Comparison of ENCODE assay signal across 8 cellular contexts in genomic region chr10:72694476-72695369, GRCh38. TPM values are rescaled to one million over a fixed set of nuclear protein-coding genes. Genes with fewer than 3 reads are reported as not detected.
DNase-seq lines count a peak whose midpoint lies in the region; ATAC-seq, FAIRE-seq and TF ChIP-seq lines count a peak whose summit lies in the region.

No MANE protein-coding gene starts in this region.

- H3K4me3 Mint-ChIP-seq in Calu3 (ENCODE audit: low read depth, unreplicated experiment): peak overlapping the region; percentile 84

- peaks cover 60% of the 10 kb centered on the region for H3K79me2 ChIP-seq in HepG2 (ENCODE audit: insufficient read depth, low read length)

- CTCF ChIA-PET in Calu3 (lab: Charles Lee): interaction anchor here (1.0 to 3.9 kb wide), 4 partner anchors 21 to 140 kb away, joined by 3 to 26 read pairs (median 4); no protein-coding TSS in a partner anchor
- CTCF ChIA-PET in HepG2 (lab: Yijun Ruan, JAX; ENCODE audit: low intra/inter-chr PET ratio, low total read pairs): interaction anchor here (1.3 kb wide), 1 partner anchor 139 kb away, joined by 8 read pairs; no protein-coding TSS in a partner anchor

- TF ChIP-seq POLR2A in HepG2 (IDR thresholded peaks at IDR 0.05; ENCODE audit: insufficient read depth in 1 of 2, low read depth in 2 of 2, low read length in 2 of 2): no peak

- WGBS in HepG2 (ENCODE audit: low lambda C conversion rate): 65% methylated on average over 6 of the region's 6 CpGs

- peak overlapping the region; percentile 60 for H3K27ac Mint-ChIP-seq in Calu3 (ENCODE audit: unreplicated experiment)

- TF ChIP-seq CTCF in Calu3 (IDR thresholded peaks at IDR 0.05; ENCODE audit: unreplicated experiment) (peak; percentile 41), WI38 (IDR thresholded peaks at IDR 0.05; ENCODE audit: low read depth, low read length) (peak; percentile 28; the same call in 1 of the 2 replicates), HepG2 (CRISPR knock-in tag; IDR thresholded peaks at IDR 0.05) (peak; percentile 71)

- in situ Hi-C loops in HepG2 (cut with HindIII; ENCODE audit: extremely low pct_ligation_motif_present, low pct_unique_long_range_greater_than_20kb): loop anchor here (5.0 kb wide), 2 partner anchors 138 to 327 kb away; no protein-coding TSS in a partner anchor

- ATAC-seq in HepG2 (peak; percentile 24; the same call in 1 of the 3 replicates), GM18909 (IDR thresholded peaks at IDR 0.05; ENCODE audit: poor library complexity, unreplicated experiment) (no peak)

- intact Hi-C loops in Calu3 (cut with micrococcal nuclease; ENCODE audit: unreplicated experiment) (loop anchor here (1.0 to 10.0 kb wide), 4 partner anchors 130 to 332 kb away; no protein-coding TSS in a partner anchor), HepG2 (cut with micrococcal nuclease; ENCODE audit: unreplicated experiment) (loop anchor here (1.0 to 5.0 kb wide), 2 partner anchors 140 to 183 kb away; no protein-coding TSS in a partner anchor)

- H3K4me1 ChIP-seq in HepG2 (ENCODE audit: insufficient read depth, low read length): peaks cover 46% of the 10 kb centered on the region

- peak overlapping the region; percentile 96 for H3K4me2 ChIP-seq in HepG2 (ENCODE audit: low read depth, low read length)

- H3K4me1 Mint-ChIP-seq in Calu3 (ENCODE audit: low read depth, unreplicated experiment): peaks cover 41% of the 10 kb centered on the region

- peaks cover 27% of the 10 kb centered on the region for H3K36me3 Mint-ChIP-seq in Calu3 (ENCODE audit: insufficient read depth, unreplicated experiment)

- FAIRE-seq in HepG2 (lab: Jason Lieb, UNC): peak; percentile 66

- peak; percentile 37 for DNase-seq in Calu3
- DNase-seq in HT1080 (ENCODE audit: low read depth): peak; percentile 26
- DNase-seq in HepG2 (ENCODE audit: low spot score): peak; percentile 42
- DNase-seq in GM19238 (ENCODE audit: insufficient read length, low spot score): no peak
- no peak for DNase-seq in activated T-cell treated with anti-CD3 and anti-CD28 coated beads for 4 hours
- DNase-seq in activated naive CD4-positive, alpha-beta T cell treated with anti-CD3 and anti-CD28 coated beads, Interleukin-2, amount 50 U/mL, for 16 hours: no peak

- no peaks in the 10 kb centered on the region for H3K9me3 Mint-ChIP-seq in Calu3 (ENCODE audit: low read depth, unreplicated experiment)

- TF ChIP-seq EP300 in HepG2 (IDR thresholded peaks at IDR 0.05; ENCODE audit: low read depth in 2 of 2, low read length in 2 of 2): no peak
- no peak for TF ChIP-seq EP300 in HepG2 (CRISPR knock-in tag; IDR thresholded peaks at IDR 0.05; ENCODE audit: borderline replicate concordance)

- H3K9me3 ChIP-seq in HepG2 (ENCODE audit: low read length): no peaks in the 10 kb centered on the region

- TF ChIP-seq RAD21 in HepG2 (CRISPR knock-in tag; IDR thresholded peaks at IDR 0.05): peak; percentile 47

- H3K9ac ChIP-seq in HepG2 (ENCODE audit: insufficient read depth, low read depth, low read length): no peak overlapping the region

- POLR2A ChIA-PET in HepG2 (lab: Yijun Ruan, JAX): no interaction called here

- no peak overlapping the region for H2AFZ ChIP-seq in HepG2 (ENCODE audit: low read length)

- H4K20me1 ChIP-seq in HepG2 (ENCODE audit: insufficient read depth, low read length): peaks cover 7% of the 10 kb centered on the region; the same call in 1 of the 2 replicates

- H3K27ac ChIP-seq in HepG2 (ENCODE audit: extremely low read length, insufficient read depth, low read length): no peak overlapping the region

- no peaks in the 10 kb centered on the region for H3K27me3 Mint-ChIP-seq in Calu3 (ENCODE audit: unreplicated experiment)

- BruUV-seq in Calu3 (replicated peaks; lab: Mats Ljungman, UMichigan) (no TSS peak), HepG2 (replicated peaks; lab: Mats Ljungman, UMichigan) (no TSS peak)

- no peaks in the 10 kb centered on the region; a peak in 1 of 5 replicates for H3K36me3 ChIP-seq in HepG2 (replicated peaks in 1 of 2; ENCODE audit: control insufficient read depth in 1 of 2, insufficient read depth in 2 of 2, low read length in 2 of 2)

- H3K4me3 ChIP-seq in WI38 (ENCODE audit: low read depth, low read length) (no peak overlapping the region), HepG2 (replicated peaks in 1 of 3; ENCODE audit: insufficient read depth in 1 of 3, low read depth in 2 of 3, low read length in 3 of 3) (no peak overlapping the region; a peak in 1 of 6 replicates)

- no peaks in the 10 kb centered on the region; a peak in 1 of 5 replicates for H3K27me3 ChIP-seq in HepG2 (ENCODE audit: control insufficient read depth in 1 of 2, insufficient read depth in 2 of 2, low read length in 2 of 2)

TF ChIP-seq in HepG2, 621 proteins besides CTCF, POLR2A, EP300 and RAD21 (continues in another document):
- TF ChIP-seq GABPB1 (CRISPR knock-in tag; IDR thresholded peaks at IDR 0.05) (no peak), TAF1 (CRISPR knock-in tag; IDR thresholded peaks at IDR 0.05) (0 out of 2 replicates have a peak, but pooled peaks have one; percentile 8), NAIF1 (CRISPR knock-in tag; IDR thresholded peaks at IDR 0.05; ENCODE audit: borderline replicate concordance) (no peak), ZNF790 (CRISPR knock-in tag; IDR thresholded peaks at IDR 0.05; ENCODE audit: borderline replicate concordance) (no peak), ZNF337 (CRISPR knock-in tag; IDR thresholded peaks at IDR 0.05; ENCODE audit: borderline replicate concordance, low read depth) (no peak), SMC3 (IDR thresholded peaks at IDR 0.05; ENCODE audit: low read length) (peak; percentile 69), SP4 (CRISPR knock-in tag; IDR thresholded peaks at IDR 0.05) (no peak), TEAD3 (CRISPR knock-in tag; optimal IDR thresholded peaks at IDR 0.05; ENCODE audit: borderline replicate concordance) (peak; percentile 22), STAG1 (CRISPR knock-in tag; IDR thresholded peaks at IDR 0.05) (peak; percentile 63), PITX1 (CRISPR knock-in tag; IDR thresholded peaks at IDR 0.05) (no peak), ASH2L (IDR thresholded peaks at IDR 0.05; ENCODE audit: insufficient read length, low read depth, low read length) (peak; percentile 28), ZNF547 (CRISPR knock-in tag; IDR thresholded peaks at IDR 0.05) (no peak), SIX4 (CRISPR knock-in tag; IDR thresholded peaks at IDR 0.05) (no peak), ZNF317 (CRISPR knock-in tag; IDR thresholded peaks at IDR 0.05) (0 out of 2 replicates have a peak, but pooled peaks have one; percentile 26), ZNF101 (CRISPR knock-in tag; IDR thresholded peaks at IDR 0.05; ENCODE audit: borderline replicate concordance, low read depth) (no peak)
- TF ChIP-seq, protein P1, sequence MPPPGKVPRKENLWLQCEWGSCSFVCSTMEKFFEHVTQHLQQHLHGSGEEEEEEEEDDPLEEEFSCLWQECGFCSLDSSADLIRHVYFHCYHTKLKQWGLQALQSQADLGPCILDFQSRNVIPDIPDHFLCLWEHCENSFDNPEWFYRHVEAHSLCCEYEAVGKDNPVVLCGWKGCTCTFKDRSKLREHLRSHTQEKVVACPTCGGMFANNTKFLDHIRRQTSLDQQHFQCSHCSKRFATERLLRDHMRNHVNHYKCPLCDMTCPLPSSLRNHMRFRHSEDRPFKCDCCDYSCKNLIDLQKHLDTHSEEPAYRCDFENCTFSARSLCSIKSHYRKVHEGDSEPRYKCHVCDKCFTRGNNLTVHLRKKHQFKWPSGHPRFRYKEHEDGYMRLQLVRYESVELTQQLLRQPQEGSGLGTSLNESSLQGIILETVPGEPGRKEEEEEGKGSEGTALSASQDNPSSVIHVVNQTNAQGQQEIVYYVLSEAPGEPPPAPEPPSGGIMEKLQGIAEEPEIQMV (CRISPR knock-in tag; IDR thresholded peaks at IDR 0.05; ENCODE audit: low read depth): no peak

RNA-seq across cellular contexts. Expression of gene MCU, which starts 2.8 kb away (rescaled TPM):
- 70.2 and 96.6 TPM in 2 replicates for total RNA-seq in Calu3 (2022)
- total RNA-seq in HT1080 (2014; rRNA removed; shearing (Covaris generic)): 23.8 and 26.7 TPM in 2 replicates
- polyA plus RNA-seq in HT1080 (2015; cell fraction: cytosol; rRNA removed): 30.4 and 36.5 TPM in 2 replicates
- polyA plus RNA-seq in HT1080 (2015; cell fraction: nucleus; rRNA removed): 35.9 and 36.4 TPM in 2 replicates
- total RNA-seq in HepG2 (2016; rRNA removed; fragmentation: Illumina TruSeq; extraction: Trizol): 25.9 and 28.7 TPM in 2 replicates
- total RNA-seq in HepG2 (2016; cell fraction: cytosol; rRNA removed; fragmentation: Illumina TruSeq; extraction: Trizol; ENCODE audit: low read depth): 6.8 and 8.5 TPM in 2 replicates
- total RNA-seq in HepG2 (2016; cell fraction: insoluble cytoplasmic fraction; rRNA removed; fragmentation: Illumina TruSeq; extraction: Trizol): 23.0 and 32.9 TPM in 2 replicates
- 14.0 and 16.5 TPM in 2 replicates for total RNA-seq in HepG2 (2016; cell fraction: membrane; rRNA removed; fragmentation: Illumina TruSeq; extraction: Trizol)
- 18.7 and 28.2 TPM in 2 replicates for total RNA-seq in HepG2 (2016; cell fraction: nucleus; rRNA removed; fragmentation: Illumina TruSeq; extraction: Trizol)
- polyA plus RNA-seq in HepG2 (2011; rRNA removed): 39.6 and 64.5 TPM in 2 replicates
- 18.2 and 23.5 TPM in 2 replicates for polyA plus RNA-seq in HepG2 (2011; cell fraction: cytosol; rRNA removed)
- 31.5 and 37.6 TPM in 2 replicates for polyA plus RNA-seq in HepG2 (2011; cell fraction: nucleus; rRNA removed)
- 12.8 and 13.7 TPM in 2 replicates for polyA plus RNA-seq in HepG2 (2012)
- 3.1 and 3.5 TPM in 2 replicates for polyA plus RNA-seq in HepG2 (2016; cell fraction: cytosol; fragmentation: Illumina TruSeq; extraction: Trizol; ENCODE audit: low read depth)
- 28.0 and 31.8 TPM in 2 replicates for polyA plus RNA-seq in HepG2 (2016; cell fraction: insoluble cytoplasmic fraction; fragmentation: Illumina TruSeq; extraction: Trizol; ENCODE audit: low read depth)
- polyA plus RNA-seq in HepG2 (2016; cell fraction: membrane; fragmentation: Illumina TruSeq; extraction: Trizol; ENCODE audit: low read depth): 9.2 and 12.0 TPM in 2 replicates
- polyA plus RNA-seq in HepG2 (2016; cell fraction: nucleus; fragmentation: Illumina TruSeq; extraction: Trizol; ENCODE audit: insufficient read depth, low read depth): 25.5 and 28.7 TPM in 2 replicates
- 69.2 and 137 TPM in 2 replicates for polyA minus RNA-seq in HepG2 (2011; rRNA and poly(A)+ RNA removed; ENCODE audit: low replicate concordance)
- 30.0 and 30.3 TPM in 2 replicates for polyA minus RNA-seq in HepG2 (2011; cell fraction: cytosol; rRNA and poly(A)+ RNA removed)
- 28.7 and 31.4 TPM in 2 replicates for polyA minus RNA-seq in HepG2 (2011; cell fraction: nucleus; rRNA and poly(A)+ RNA removed)

Comparison
In these comparisons a context has a peak if more than half of its experiments do, and no peak if none do; other contexts are left out.
1. DNase-seq: peak in Calu3 (single experiment), HT1080 (single experiment) and HepG2 (single experiment); none in GM19238 (single experiment), activated T-cell treated with anti-CD3 and anti-CD28 coated beads for 4 hours (single experiment) and activated naive CD4-positive, alpha-beta T cell treated with anti-CD3 and anti-CD28 coated beads, Interleukin-2, amount 50 U/mL, for 16 hours (single experiment).
2. Peak in every context shown above with its lines, with median percentiles within 50 percentile points of each other: CTCF ChIP-seq.